35 cellular contexts compared by ENCODE assay signal in genomic region chr2:121121661-121122060, GRCh38.
"Had no signal": no experiment of that assay in that cellular context is flagged by ENCODE, and none has a peak within 500 bp of the region (broad histone marks: within the 10 kb centered on the region; RNA-seq: fewer than 3 reads in every experiment).

No MANE protein-coding gene starts in this region.

- H3K9me3 ChIP-seq: MG63 had no signal

- H3K27ac ChIP-seq: KMS-11 had no signal

- DNase-seq: Karpas-422, Kasumi-1, KG1, MG63, MM.1S, MV-4-11, NCI-H1048, NCI-H1092, NCI-H1092 treated with DMSO at 0.1 percent for 48 hours, NCI-H1105, NCI-H1105 treated with DMSO at 0.1 percent for 48 hours, NCI-H1417, NCI-H1417 treated with DMSO at 0.1 percent for 48 hours, NCI-H1436, NCI-H1436 treated with DMSO at 0.1 percent for 48 hours, NCI-H146, NCI-H1694, NCI-H1694 treated with DMSO at 0.1 percent for 48 hours, NCI-H187, NCI-H187 treated with DMSO at 0.1 percent for 48 hours, NCI-H1930, NCI-H2029, NCI-H2029 treated with DMSO at 0.1 percent for 48 hours, NCI-H2081, NCI-H2107, NCI-H2171, NCI-H2171 treated with DMSO at 0.1 percent for 48 hours, NCI-H2227 treated with DMSO at 0.1 percent for 48 hours, NCI-H226, NCI-H345, NCI-H446, NCI-H446 treated with DMSO at 0.1 percent for 48 hours, NCI-H510A, NCI-H510A treated with DMSO at 0.1 percent for 48 hours had no signal

- H3K4me3 ChIP-seq: MG63 had no signal

- H3K27me3 ChIP-seq: MG63 had no signal

- H3K36me3 ChIP-seq: MG63 had no signal
